In the genomic region with DNA sequence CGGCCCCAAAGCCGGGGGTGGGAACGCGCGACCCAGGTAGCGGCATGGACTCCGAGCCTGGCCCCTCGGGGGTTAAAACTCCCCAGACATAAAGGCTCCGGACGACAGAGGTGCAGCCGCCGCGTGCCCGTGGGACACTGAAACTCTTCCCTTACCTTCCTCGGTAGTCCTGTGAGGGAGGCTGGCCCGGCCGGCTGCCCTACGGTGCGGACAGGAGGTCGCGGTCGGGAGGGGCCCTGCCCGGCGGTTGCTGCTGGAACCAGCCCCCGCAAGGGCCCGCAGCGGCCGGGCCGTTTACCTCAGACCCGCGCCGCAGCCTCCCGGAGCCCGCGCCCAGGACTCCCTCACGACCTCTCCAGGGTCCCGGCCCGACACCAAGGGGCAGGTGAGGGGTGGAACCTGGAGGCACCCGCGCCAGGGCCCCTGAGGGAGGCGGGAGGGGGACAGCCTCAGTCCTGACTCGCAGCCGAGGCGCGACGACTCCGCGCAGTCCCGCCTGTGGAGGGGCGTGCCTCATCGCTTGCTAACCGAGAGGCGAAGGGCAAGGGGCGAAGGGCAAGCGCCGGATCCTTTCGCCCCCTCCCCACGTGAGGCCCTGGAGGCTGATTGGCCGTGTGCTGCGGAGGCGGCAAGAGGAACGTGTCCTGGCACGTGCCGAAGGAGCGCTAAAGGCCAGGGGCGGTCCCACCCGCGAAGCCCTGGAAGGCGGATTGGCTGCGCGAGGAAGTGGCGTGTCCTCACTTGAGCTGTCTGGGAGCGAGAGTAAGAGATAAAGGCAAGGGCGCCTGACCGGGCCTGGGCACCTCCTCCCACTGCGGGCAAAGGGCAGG, we compare ENCODE assay signal across 15 cellular contexts. TPM values are rescaled to one million over a fixed set of nuclear protein-coding genes. Genes with fewer than 3 reads are reported as not detected.
DNase-seq lines count a peak whose midpoint lies in the region; ATAC-seq, FAIRE-seq and TF ChIP-seq lines count a peak whose summit lies in the region.
"Had no signal": no experiment of that assay in that cellular context is flagged by ENCODE, and none has a peak within 500 bp of the region (broad histone marks: within the 10 kb centered on the region; RNA-seq: fewer than 3 reads in every experiment).

UPB1 (plus strand) TSS at position 798 of the 830 bp plus-strand sequence. CDS start 72 bp downstream, outside the sequence.

- ATAC-seq in K562 (no peak), HG02798 (IDR thresholded peaks at IDR 0.05; ENCODE audit: poor library complexity, unreplicated experiment) (no peak), HG02588 (IDR thresholded peaks at IDR 0.05; ENCODE audit: unreplicated experiment) (no peak)
- ATAC-seq: activated CD8-positive, alpha-beta T cell treated with anti-CD3 and anti-CD28 coated beads, Interleukin-2, amount 10 ng/mL, durations not matched to agents 7 days and 5 days; activated naive CD4-positive, alpha-beta T cell treated with anti-CD3 and anti-CD28 coated beads, Interleukin-2, amount 50 U/mL, for 72 hours had no signal

- H3K27ac ChIP-seq in K562 (ENCODE audit: extremely low read depth, low read depth, low read length), result no peak within 1 kb of the TSS
- H3K27ac ChIP-seq in parathyroid adenoma, result no peak within 1 kb of the TSS

- POLR2A ChIA-PET in K562 (lab: Yijun Ruan, JAX), result interaction anchor here (0.8 kb wide), 1 partner anchor 1042 kb away, joined by 3 read pairs; no protein-coding TSS in a partner anchor

- H3K4me3 ChIP-seq in K562 (no peak within 1 kb of the TSS), iPS-15b (ENCODE audit: low read depth, low read length) (peak within 1 kb of the TSS; percentile 49), parathyroid adenoma (ENCODE audit: low read depth, low read length) (no peak within 1 kb of the TSS)

- H3K27me3 ChIP-seq in K562 (ENCODE audit: control insufficient read depth in 2 of 2, insufficient read depth in 2 of 2, low read length in 2 of 2), result peaks cover 0 to 36% of the 10 kb centered on the region in 2 experiments; a peak in 3 of 5 replicates
- peaks cover 51% of the 10 kb centered on the region for H3K27me3 ChIP-seq in iPS-15b (ENCODE audit: control insufficient read depth, insufficient read depth, low read length)
- no peaks in the 10 kb centered on the region for H3K27me3 ChIP-seq in parathyroid adenoma (ENCODE audit: control insufficient read depth, insufficient read depth, low read length)

- BruUV-seq in K562 (replicated peaks; lab: Mats Ljungman, UMichigan), result no TSS peak

- no peak within 1 kb of the TSS for H3K4me2 ChIP-seq in K562 (ENCODE audit: insufficient read depth, low read length)
- peak within 1 kb of the TSS; percentile 59 for H3K4me2 ChIP-seq in parathyroid adenoma (ENCODE audit: low read length)

- CTCF ChIA-PET in K562 (lab: Yijun Ruan, JAX; ENCODE audit: low intra/inter-chr PET ratio), result no interaction called here

- intact Hi-C loops in K562 (cut with micrococcal nuclease), result no loop called here

- DNase-seq in AG20443 (ENCODE audit: low spot score), result peak; percentile 26
- DNase-seq in K562 (ENCODE audit: extremely low read depth in 1 of 4, low spot score in 3 of 4), result no peak
- no peak for DNase-seq in NCI-H2029 (lab: John Stamatoyannopoulos, UW)
- no peak for DNase-seq in inferior parietal cortex (ENCODE audit: extremely low spot score)
- DNase-seq: activated CD8-positive, alpha-beta T cell treated with anti-CD3 and anti-CD28 coated beads, Interleukin-2, amount 10 ng/mL, durations not matched to agents 7 days and 5 days; AML-193; effector CD4-positive, alpha-beta T cell; EL; NCI-H187 had no signal

- H3K9me3 ChIP-seq in K562 (replicated peaks; ENCODE audit: control insufficient read depth, insufficient read depth, low read depth, low read length) (no peaks in the 10 kb centered on the region), iPS-15b (ENCODE audit: control insufficient read depth, insufficient read depth, low read length) (no peaks in the 10 kb centered on the region), parathyroid adenoma (ENCODE audit: control insufficient read depth, low read length) (no peaks in the 10 kb centered on the region)

- peaks cover 0 to 4% of the 10 kb centered on the region in 2 experiments; a peak in 1 of 5 replicates for H3K4me1 ChIP-seq in K562 (replicated peaks in 1 of 2; ENCODE audit: control insufficient read depth in 2 of 2, insufficient read depth in 2 of 2, low read length in 2 of 2)
- peaks cover 2% of the 10 kb centered on the region for H3K4me1 ChIP-seq in iPS-15b (ENCODE audit: control insufficient read depth, insufficient read depth, low read length)
- H3K4me1 ChIP-seq in parathyroid adenoma, result no peaks in the 10 kb centered on the region

- H3K36me3 ChIP-seq in K562 (ENCODE audit: control insufficient read depth, insufficient read depth, low read length) (no peaks in the 10 kb centered on the region), iPS-15b (ENCODE audit: control insufficient read depth, insufficient read depth, low read length) (peaks cover 3% of the 10 kb centered on the region), parathyroid adenoma (ENCODE audit: control insufficient read depth, insufficient read depth, low read length) (no peaks in the 10 kb centered on the region)

- 43% methylated on average over 14 of the region's 76 CpGs for WGBS in K562 (ENCODE audit: insufficient coverage, low coverage, missing lambda C conversion rate)

- TF ChIP-seq CTCF in K562 (IDR thresholded peaks at IDR 0.05 in 2 of 3, conservative IDR thresholded peaks at IDR 0.05 in 1 of 3; ENCODE audit: insufficient read depth in 2 of 3, low read depth in 1 of 3, low read length in 3 of 3) (no peak), parathyroid adenoma (IDR thresholded peaks at IDR 0.05) (no peak)

- no peaks in the 10 kb centered on the region for H3K79me2 ChIP-seq in K562 (ENCODE audit: control insufficient read depth, insufficient read depth, low read length)
- H3K79me2 ChIP-seq in parathyroid adenoma, result no peaks in the 10 kb centered on the region

- no peak for TF ChIP-seq POLR2A in K562 (conservative IDR thresholded peaks at IDR 0.05)

- TF ChIP-seq RAD21 in K562 (CRISPR knock-in tag; conservative IDR thresholded peaks at IDR 0.05 in 1 of 2, IDR thresholded peaks at IDR 0.05 in 1 of 2), result no peak

- no peak for TF ChIP-seq EP300 in K562 (IDR thresholded peaks at IDR 0.05; ENCODE audit: low read length)

- H3K9me1 ChIP-seq in K562 (ENCODE audit: control insufficient read depth, insufficient read depth, low read length), result no peaks in the 10 kb centered on the region

- H2AFZ ChIP-seq in K562 (ENCODE audit: low read depth, low read length) (no peak within 1 kb of the TSS), parathyroid adenoma (peak within 1 kb of the TSS; percentile 53)

- in situ Hi-C loops in K562 (cut with MboI), result no loop called here

- H3K9ac ChIP-seq in K562 (ENCODE audit: insufficient read depth in 1 of 2, low read depth in 2 of 2, low read length in 2 of 2) (no peak within 1 kb of the TSS), iPS-15b (ENCODE audit: low read depth, low read length) (no peak within 1 kb of the TSS), parathyroid adenoma (no peak within 1 kb of the TSS)

- no peaks in the 10 kb centered on the region for H4K20me1 ChIP-seq in K562 (replicated peaks; ENCODE audit: control insufficient read depth, insufficient read depth, low read length)

- no peak for FAIRE-seq in K562 (lab: Jason Lieb, UNC)

TF ChIP-seq in K562, 482 proteins besides CTCF, POLR2A, EP300 and RAD21 (continues in another document):
- no peak for TF ChIP-seq BHLHE40 (IDR thresholded peaks at IDR 0.05; ENCODE audit: low read length)
- peak; percentile 84; the same call in 1 of the 2 replicates for TF ChIP-seq ZBTB33 (CRISPR knock-in tag; IDR thresholded peaks at IDR 0.05)
- TF ChIP-seq HNRNPL (IDR thresholded peaks at IDR 0.05; ENCODE audit: low read depth, low read length), result no peak
- TF ChIP-seq, protein P1, sequence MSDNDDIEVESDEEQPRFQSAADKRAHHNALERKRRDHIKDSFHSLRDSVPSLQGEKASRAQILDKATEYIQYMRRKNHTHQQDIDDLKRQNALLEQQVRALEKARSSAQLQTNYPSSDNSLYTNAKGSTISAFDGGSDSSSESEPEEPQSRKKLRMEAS (CRISPR knock-in tag; IDR thresholded peaks at IDR 0.05), result peak; percentile 37; the same call in 1 of the 2 replicates
- no peak for TF ChIP-seq BRF1 (IDR thresholded peaks at IDR 0.05; ENCODE audit: borderline replicate concordance, extremely low read depth, insufficient read length)

RNA-seq across cellular contexts. Expression of gene UPB1, which starts in this region (rescaled TPM):
- 0.16 TPM in 1 of 2 replicates, not detected in the other for total RNA-seq in K562 (2011; cell fraction: chromatin; rRNA removed; ENCODE audit: low replicate concordance)
- total RNA-seq in K562 (2011; cell fraction: nucleolus; rRNA removed), result not detected in 2 replicates
- not detected in 2 replicates for total RNA-seq in K562 (2011; cell fraction: nucleoplasm; rRNA removed)
- total RNA-seq in K562 (2014; rRNA removed) (0.69 TPM in 1 of 2 replicates, not detected in the other), K562 (2014; rRNA removed; fragmentation: Illumina TruSeq; extraction: Trizol) (not detected in 2 replicates), K562 (2015; rRNA removed; fragmentation: Illumina TruSeq; extraction: Trizol) (0.11 TPM in 1 of 2 replicates, not detected in the other), K562 (2021) (0.07 TPM in 1 of 2 replicates, not detected in the other)
- polyA plus RNA-seq in K562 (2011; rRNA removed) (0.04 TPM in 1 of 2 replicates, not detected in the other), K562 (2014; fragmentation: Illumina TruSeq; extraction: Trizol) (not detected in 2 replicates), K562 (2014; fragmentation: Nextera tagmentation; extraction: Ambion mirVana) (under 1 TPM in 1 of 2 experiments, not detected in 1; 0.06 TPM), K562 (2014; rRNA removed) (not detected in 2 replicates)
- not detected in 2 replicates for polyA plus RNA-seq in K562 (2011; cell fraction: cytosol; rRNA removed)
- 0.06 TPM in 1 of 2 replicates, not detected in the other for polyA plus RNA-seq in K562 (2011; cell fraction: nucleus; rRNA removed)
- polyA plus RNA-seq in K562 (2012), result 0.08 and 0.21 TPM in 2 replicates
- not detected in 2 replicates for polyA minus RNA-seq in K562 (2011; rRNA and poly(A)+ RNA removed)
- not detected in 2 replicates for polyA minus RNA-seq in K562 (2011; cell fraction: cytosol; rRNA and poly(A)+ RNA removed)
- polyA minus RNA-seq in K562 (2011; cell fraction: nucleus; rRNA and poly(A)+ RNA removed), result not detected in 2 replicates
- polyA plus RNA-seq: IgD-negative memory B cell had no signal
